1 cellular context compared by ENCODE assay signal in genomic region chr2:237085261-237086221, GRCh38.
TF ChIP-seq lines count a peak whose summit lies in the region.

Gene COPS8 (plus strand): TSS chr2:237085889. CDS start chr2:237085965, 76 bp downstream.

TF ChIP-seq in HepG2, 621 proteins besides CTCF, POLR2A, EP300 and RAD21 (continued from another document and continues in another):
- peak; percentile 92 for TF ChIP-seq HINFP (CRISPR knock-in tag; IDR thresholded peaks at IDR 0.05; ENCODE audit: low read depth)
- no peak; the same call in none of the 2 replicates for TF ChIP-seq ZFP62 (CRISPR knock-in tag; IDR thresholded peaks at IDR 0.05)
- peak; percentile 90 for TF ChIP-seq ZNF317 (CRISPR knock-in tag; IDR thresholded peaks at IDR 0.05)
- no peak for TF ChIP-seq PAX8 (CRISPR knock-in tag; IDR thresholded peaks at IDR 0.05; ENCODE audit: borderline replicate concordance)
- TF ChIP-seq NR2F6 (IDR thresholded peaks at IDR 0.05): no peak
- peak; percentile 72; the same call in 1 of the 2 replicates for TF ChIP-seq NR2F6 (CRISPR knock-in tag; IDR thresholded peaks at IDR 0.05)
- TF ChIP-seq SSRP1 (CRISPR knock-in tag; IDR thresholded peaks at IDR 0.05): no peak
- TF ChIP-seq ONECUT2 (CRISPR knock-in tag; IDR thresholded peaks at IDR 0.05): no peak
- peak; percentile 63; the same call in 1 of the 2 replicates for TF ChIP-seq ZBTB7B (CRISPR knock-in tag; IDR thresholded peaks at IDR 0.05)
- TF ChIP-seq ARNT2 (CRISPR knock-in tag; IDR thresholded peaks at IDR 0.05; ENCODE audit: low read depth): peak; percentile 99
- TF ChIP-seq TSC22D2 (CRISPR knock-in tag; IDR thresholded peaks at IDR 0.05; ENCODE audit: borderline replicate concordance): peak; percentile 97; the same call in 1 of the 2 replicates
- peak; percentile 97 for TF ChIP-seq KDM5A (IDR thresholded peaks at IDR 0.05; ENCODE audit: borderline replicate concordance, low read length)
- TF ChIP-seq ZFP37 (CRISPR knock-in tag; IDR thresholded peaks at IDR 0.05; ENCODE audit: borderline replicate concordance): peak; percentile 15; the same call in 1 of the 2 replicates
- TF ChIP-seq ZBTB33 (CRISPR knock-in tag; IDR thresholded peaks at IDR 0.05): peak; percentile 40; the same call in 1 of the 2 replicates
- peak; percentile 86 for TF ChIP-seq ZNF33B (CRISPR knock-in tag; IDR thresholded peaks at IDR 0.05)
- 0 out of 2 replicates have a peak, but pooled peaks have one; percentile 59 for TF ChIP-seq ETS1 (CRISPR knock-in tag; IDR thresholded peaks at IDR 0.05)
- TF ChIP-seq HNRNPK (IDR thresholded peaks at IDR 0.05; ENCODE audit: low read depth, low read length, poor library complexity, severe bottlenecking): peak; percentile 57
- TF ChIP-seq ZNF282 (IDR thresholded peaks at IDR 0.05; ENCODE audit: partially characterized antibody): no peak
- peak; percentile 67; the same call in 1 of the 2 replicates for TF ChIP-seq TOPORS (CRISPR knock-in tag; IDR thresholded peaks at IDR 0.05)
- TF ChIP-seq FOXA3 (CRISPR knock-in tag; IDR thresholded peaks at IDR 0.05): peak; percentile 79
- no peak for TF ChIP-seq EHMT2 (IDR thresholded peaks at IDR 0.05; ENCODE audit: borderline replicate concordance, low read depth, low read length)
- no peak for TF ChIP-seq ZNF367 (CRISPR knock-in tag; IDR thresholded peaks at IDR 0.05; ENCODE audit: borderline replicate concordance)
- TF ChIP-seq ZNF83 (CRISPR knock-in tag; IDR thresholded peaks at IDR 0.05; ENCODE audit: borderline replicate concordance): peak; percentile 92; the same call in 1 of the 2 replicates
- TF ChIP-seq NR0B2 (CRISPR knock-in tag; IDR thresholded peaks at IDR 0.05): no peak; the same call in 1 of the 2 replicates
- TF ChIP-seq ZNF512B (CRISPR knock-in tag; IDR thresholded peaks at IDR 0.05; ENCODE audit: borderline replicate concordance): no peak
- peak; percentile 93; the same call in 1 of the 2 replicates for TF ChIP-seq NFKBIZ (CRISPR knock-in tag; IDR thresholded peaks at IDR 0.05)
- no peak for TF ChIP-seq ZNF276 (CRISPR knock-in tag; IDR thresholded peaks at IDR 0.05; ENCODE audit: low read depth)
- no peak for TF ChIP-seq ZNF589 (CRISPR knock-in tag; conservative IDR thresholded peaks at IDR 0.05)
- TF ChIP-seq ZBTB4 (CRISPR knock-in tag; IDR thresholded peaks at IDR 0.05; ENCODE audit: borderline replicate concordance): peak; percentile 95
- TF ChIP-seq, protein P1, sequence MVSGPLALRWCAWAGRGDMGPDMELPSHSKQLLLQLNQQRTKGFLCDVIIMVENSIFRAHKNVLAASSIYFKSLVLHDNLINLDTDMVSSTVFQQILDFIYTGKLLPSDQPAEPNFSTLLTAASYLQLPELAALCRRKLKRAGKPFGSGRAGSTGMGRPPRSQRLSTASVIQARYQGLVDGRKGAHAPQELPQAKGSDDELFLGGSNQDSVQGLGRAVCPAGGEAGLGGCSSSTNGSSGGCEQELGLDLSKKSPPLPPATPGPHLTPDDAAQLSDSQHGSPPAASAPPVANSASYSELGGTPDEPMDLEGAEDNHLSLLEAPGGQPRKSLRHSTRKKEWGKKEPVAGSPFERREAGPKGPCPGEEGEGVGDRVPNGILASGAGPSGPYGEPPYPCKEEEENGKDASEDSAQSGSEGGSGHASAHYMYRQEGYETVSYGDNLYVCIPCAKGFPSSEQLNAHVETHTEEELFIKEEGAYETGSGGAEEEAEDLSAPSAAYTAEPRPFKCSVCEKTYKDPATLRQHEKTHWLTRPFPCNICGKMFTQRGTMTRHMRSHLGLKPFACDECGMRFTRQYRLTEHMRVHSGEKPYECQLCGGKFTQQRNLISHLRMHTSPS (CRISPR knock-in tag; IDR thresholded peaks at IDR 0.05; ENCODE audit: low read depth): 0 out of 2 replicates have a peak, but pooled peaks have one; percentile 19
- TF ChIP-seq RXRB (CRISPR knock-in tag; IDR thresholded peaks at IDR 0.05; ENCODE audit: borderline replicate concordance): peak; percentile 88
- TF ChIP-seq, protein P2, sequence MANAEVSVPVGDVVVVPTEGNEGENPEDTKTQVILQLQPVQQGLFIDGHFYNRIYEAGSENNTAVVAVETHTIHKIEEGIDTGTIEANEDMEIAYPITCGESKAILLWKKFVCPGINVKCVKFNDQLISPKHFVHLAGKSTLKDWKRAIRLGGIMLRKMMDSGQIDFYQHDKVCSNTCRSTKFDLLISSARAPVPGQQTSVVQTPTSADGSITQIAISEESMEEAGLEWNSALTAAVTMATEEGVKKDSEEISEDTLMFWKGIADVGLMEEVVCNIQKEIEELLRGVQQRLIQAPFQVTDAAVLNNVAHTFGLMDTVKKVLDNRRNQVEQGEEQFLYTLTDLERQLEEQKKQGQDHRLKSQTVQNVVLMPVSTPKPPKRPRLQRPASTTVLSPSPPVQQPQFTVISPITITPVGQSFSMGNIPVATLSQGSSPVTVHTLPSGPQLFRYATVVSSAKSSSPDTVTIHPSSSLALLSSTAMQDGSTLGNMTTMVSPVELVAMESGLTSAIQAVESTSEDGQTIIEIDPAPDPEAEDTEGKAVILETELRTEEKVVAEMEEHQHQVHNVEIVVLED (CRISPR knock-in tag; IDR thresholded peaks at IDR 0.05; ENCODE audit: borderline replicate concordance): peak; percentile 99
- TF ChIP-seq ZFP90 (CRISPR knock-in tag; IDR thresholded peaks at IDR 0.05; ENCODE audit: borderline replicate concordance): peak; percentile 87; the same call in 1 of the 2 replicates
- 0 out of 2 replicates have a peak, but pooled peaks have one; percentile 58 for TF ChIP-seq ZSCAN9 (CRISPR knock-in tag; IDR thresholded peaks at IDR 0.05; ENCODE audit: borderline replicate concordance)
- TF ChIP-seq NFATC3 (CRISPR knock-in tag; IDR thresholded peaks at IDR 0.05): peak; percentile 91; the same call in 1 of the 2 replicates
- peak; percentile 85; the same call in 1 of the 2 replicates for TF ChIP-seq ZNF558 (CRISPR knock-in tag; IDR thresholded peaks at IDR 0.05; ENCODE audit: borderline replicate concordance)
- TF ChIP-seq ZNF614 (CRISPR knock-in tag; IDR thresholded peaks at IDR 0.05; ENCODE audit: borderline replicate concordance): peak; percentile 92
- no peak for TF ChIP-seq SRSF9 (IDR thresholded peaks at IDR 0.05; ENCODE audit: borderline replicate concordance, insufficient read depth, low read depth, low read length, poor library complexity, severe bottlenecking)
- TF ChIP-seq, protein P3, sequence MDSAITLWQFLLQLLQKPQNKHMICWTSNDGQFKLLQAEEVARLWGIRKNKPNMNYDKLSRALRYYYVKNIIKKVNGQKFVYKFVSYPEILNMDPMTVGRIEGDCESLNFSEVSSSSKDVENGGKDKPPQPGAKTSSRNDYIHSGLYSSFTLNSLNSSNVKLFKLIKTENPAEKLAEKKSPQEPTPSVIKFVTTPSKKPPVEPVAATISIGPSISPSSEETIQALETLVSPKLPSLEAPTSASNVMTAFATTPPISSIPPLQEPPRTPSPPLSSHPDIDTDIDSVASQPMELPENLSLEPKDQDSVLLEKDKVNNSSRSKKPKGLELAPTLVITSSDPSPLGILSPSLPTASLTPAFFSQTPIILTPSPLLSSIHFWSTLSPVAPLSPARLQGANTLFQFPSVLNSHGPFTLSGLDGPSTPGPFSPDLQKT (CRISPR knock-in tag; IDR thresholded peaks at IDR 0.05; ENCODE audit: borderline replicate concordance): peak; percentile 96; the same call in 1 of the 2 replicates
- peak; percentile 42; the same call in 1 of the 2 replicates for TF ChIP-seq ZNF333 (CRISPR knock-in tag; IDR thresholded peaks at IDR 0.05; ENCODE audit: borderline replicate concordance)
- TF ChIP-seq ZNF713 (CRISPR knock-in tag; IDR thresholded peaks at IDR 0.05): no peak
- no peak; the same call in 1 of the 2 replicates for TF ChIP-seq ZSCAN30 (CRISPR knock-in tag; IDR thresholded peaks at IDR 0.05)
- peak; percentile 99 for TF ChIP-seq YEATS4 (CRISPR knock-in tag; IDR thresholded peaks at IDR 0.05; ENCODE audit: borderline replicate concordance)
- TF ChIP-seq RFX5 (IDR thresholded peaks at IDR 0.05; ENCODE audit: low read depth, low read length): peak; percentile 43; the same call in 1 of the 2 replicates
